1 cellular context compared by ENCODE assay signal in the genomic region with DNA sequence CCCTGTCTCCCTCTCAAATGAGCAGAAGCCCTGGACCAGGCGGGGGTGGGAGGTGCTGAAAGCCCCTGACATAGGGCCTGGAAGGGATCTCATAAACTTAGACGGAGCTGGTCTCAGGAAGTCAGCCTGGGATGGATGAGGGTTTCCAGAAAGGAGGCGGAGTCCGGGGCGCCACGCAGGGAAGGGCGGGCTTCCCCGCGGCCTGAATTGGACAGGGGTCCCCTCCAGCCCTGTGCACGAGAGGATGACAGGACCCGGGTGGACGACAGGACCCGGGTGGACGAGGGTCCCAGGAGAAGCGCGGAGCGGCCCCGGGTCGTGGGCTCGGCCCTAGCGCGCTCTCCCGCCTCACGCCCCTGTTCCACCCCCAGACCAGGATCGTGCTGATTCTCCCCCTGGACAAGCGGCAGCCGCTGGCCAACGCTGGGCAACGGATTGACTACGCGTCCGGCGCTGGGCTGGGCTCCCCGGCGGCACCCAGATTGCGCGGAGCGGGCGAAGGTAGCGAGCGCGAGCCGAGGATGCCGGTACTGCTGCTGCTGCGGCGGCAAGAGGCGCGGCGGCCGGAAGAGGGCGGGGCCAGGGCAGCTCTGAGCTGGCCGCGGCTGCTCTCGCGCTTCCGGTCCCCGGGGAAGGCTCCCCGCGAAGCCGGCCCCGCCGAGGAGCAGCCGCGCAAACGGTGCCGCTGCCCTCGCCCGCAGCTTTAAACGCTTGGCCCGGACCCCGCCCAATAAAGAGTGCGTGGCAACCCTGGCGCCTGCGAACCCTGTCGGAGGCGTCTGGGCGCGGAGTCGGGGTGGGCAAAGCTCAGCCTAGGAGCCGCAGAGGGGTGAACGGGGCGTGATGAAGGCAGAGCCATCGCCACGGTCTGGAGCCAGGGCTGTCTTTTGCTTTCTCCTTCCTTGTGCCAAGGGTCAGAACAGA.
TF ChIP-seq lines count a peak whose summit lies in the region.

No MANE protein-coding gene starts in this region.

TF ChIP-seq in HepG2, 621 proteins besides CTCF, POLR2A, EP300 and RAD21 (continued from another document and continues in another):
- TF ChIP-seq, protein P1, sequence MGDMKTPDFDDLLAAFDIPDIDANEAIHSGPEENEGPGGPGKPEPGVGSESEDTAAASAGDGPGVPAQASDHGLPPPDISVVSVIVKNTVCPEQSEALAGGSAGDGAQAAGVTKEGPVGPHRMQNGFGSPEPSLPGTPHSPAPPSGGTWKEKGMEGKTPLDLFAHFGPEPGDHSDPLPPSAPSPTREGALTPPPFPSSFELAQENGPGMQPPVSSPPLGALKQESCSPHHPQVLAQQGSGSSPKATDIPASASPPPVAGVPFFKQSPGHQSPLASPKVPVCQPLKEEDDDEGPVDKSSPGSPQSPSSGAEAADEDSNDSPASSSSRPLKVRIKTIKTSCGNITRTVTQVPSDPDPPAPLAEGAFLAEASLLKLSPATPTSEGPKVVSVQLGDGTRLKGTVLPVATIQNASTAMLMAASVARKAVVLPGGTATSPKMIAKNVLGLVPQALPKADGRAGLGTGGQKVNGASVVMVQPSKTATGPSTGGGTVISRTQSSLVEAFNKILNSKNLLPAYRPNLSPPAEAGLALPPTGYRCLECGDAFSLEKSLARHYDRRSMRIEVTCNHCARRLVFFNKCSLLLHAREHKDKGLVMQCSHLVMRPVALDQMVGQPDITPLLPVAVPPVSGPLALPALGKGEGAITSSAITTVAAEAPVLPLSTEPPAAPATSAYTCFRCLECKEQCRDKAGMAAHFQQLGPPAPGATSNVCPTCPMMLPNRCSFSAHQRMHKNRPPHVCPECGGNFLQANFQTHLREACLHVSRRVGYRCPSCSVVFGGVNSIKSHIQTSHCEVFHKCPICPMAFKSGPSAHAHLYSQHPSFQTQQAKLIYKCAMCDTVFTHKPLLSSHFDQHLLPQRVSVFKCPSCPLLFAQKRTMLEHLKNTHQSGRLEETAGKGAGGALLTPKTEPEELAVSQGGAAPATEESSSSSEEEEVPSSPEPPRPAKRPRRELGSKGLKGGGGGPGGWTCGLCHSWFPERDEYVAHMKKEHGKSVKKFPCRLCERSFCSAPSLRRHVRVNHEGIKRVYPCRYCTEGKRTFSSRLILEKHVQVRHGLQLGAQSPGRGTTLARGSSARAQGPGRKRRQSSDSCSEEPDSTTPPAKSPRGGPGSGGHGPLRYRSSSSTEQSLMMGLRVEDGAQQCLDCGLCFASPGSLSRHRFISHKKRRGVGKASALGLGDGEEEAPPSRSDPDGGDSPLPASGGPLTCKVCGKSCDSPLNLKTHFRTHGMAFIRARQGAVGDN (CRISPR knock-in tag; IDR thresholded peaks at IDR 0.05): peak; percentile 99
- TF ChIP-seq, protein P2, sequence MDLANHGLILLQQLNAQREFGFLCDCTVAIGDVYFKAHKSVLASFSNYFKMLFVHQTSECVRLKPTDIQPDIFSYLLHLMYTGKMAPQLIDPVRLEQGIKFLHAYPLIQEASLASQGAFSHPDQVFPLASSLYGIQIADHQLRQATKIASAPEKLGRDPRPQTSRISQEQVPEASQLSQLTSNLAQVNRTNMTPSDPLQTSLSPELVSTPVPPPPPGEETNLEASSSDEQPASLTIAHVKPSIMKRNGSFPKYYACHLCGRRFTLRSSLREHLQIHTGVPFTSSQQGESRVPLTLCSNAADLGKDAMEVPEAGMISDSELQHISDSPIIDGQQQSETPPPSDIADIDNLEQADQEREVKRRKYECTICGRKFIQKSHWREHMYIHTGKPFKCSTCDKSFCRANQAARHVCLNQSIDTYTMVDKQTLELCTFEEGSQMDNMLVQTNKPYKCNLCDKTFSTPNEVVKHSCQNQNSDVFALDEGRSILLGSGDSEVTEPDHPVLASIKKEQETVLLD (CRISPR knock-in tag; IDR thresholded peaks at IDR 0.05; ENCODE audit: low read depth): peak; percentile 84
- TF ChIP-seq, protein P3, sequence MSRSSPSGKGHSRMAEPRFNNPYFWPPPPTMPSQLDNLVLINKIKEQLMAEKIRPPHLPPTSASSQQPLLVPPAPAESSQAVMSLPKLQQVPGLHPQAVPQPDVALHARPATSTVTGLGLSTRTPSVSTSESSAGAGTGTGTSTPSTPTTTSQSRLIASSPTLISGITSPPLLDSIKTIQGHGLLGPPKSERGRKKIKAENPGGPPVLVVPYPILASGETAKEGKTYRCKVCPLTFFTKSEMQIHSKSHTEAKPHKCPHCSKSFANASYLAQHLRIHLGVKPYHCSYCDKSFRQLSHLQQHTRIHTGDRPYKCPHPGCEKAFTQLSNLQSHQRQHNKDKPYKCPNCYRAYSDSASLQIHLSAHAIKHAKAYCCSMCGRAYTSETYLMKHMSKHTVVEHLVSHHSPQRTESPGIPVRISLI (CRISPR knock-in tag; IDR thresholded peaks at IDR 0.05; ENCODE audit: borderline replicate concordance): peak; percentile 38; the same call in 1 of the 2 replicates
- TF ChIP-seq, protein P4, sequence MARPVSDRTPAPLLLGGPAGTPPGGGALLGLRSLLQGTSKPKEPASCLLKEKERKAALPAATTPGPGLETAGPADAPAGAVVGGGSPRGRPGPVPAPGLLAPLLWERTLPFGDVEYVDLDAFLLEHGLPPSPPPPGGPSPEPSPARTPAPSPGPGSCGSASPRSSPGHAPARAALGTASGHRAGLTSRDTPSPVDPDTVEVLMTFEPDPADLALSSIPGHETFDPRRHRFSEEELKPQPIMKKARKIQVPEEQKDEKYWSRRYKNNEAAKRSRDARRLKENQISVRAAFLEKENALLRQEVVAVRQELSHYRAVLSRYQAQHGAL (CRISPR knock-in tag; IDR thresholded peaks at IDR 0.05; ENCODE audit: not compliant biosample characterization): peak; percentile 8
- 0 out of 2 replicates have a peak, but pooled peaks have one; percentile 54 for TF ChIP-seq ZNF484 (CRISPR knock-in tag; IDR thresholded peaks at IDR 0.05; ENCODE audit: borderline replicate concordance, low read depth)
- TF ChIP-seq, protein P5, sequence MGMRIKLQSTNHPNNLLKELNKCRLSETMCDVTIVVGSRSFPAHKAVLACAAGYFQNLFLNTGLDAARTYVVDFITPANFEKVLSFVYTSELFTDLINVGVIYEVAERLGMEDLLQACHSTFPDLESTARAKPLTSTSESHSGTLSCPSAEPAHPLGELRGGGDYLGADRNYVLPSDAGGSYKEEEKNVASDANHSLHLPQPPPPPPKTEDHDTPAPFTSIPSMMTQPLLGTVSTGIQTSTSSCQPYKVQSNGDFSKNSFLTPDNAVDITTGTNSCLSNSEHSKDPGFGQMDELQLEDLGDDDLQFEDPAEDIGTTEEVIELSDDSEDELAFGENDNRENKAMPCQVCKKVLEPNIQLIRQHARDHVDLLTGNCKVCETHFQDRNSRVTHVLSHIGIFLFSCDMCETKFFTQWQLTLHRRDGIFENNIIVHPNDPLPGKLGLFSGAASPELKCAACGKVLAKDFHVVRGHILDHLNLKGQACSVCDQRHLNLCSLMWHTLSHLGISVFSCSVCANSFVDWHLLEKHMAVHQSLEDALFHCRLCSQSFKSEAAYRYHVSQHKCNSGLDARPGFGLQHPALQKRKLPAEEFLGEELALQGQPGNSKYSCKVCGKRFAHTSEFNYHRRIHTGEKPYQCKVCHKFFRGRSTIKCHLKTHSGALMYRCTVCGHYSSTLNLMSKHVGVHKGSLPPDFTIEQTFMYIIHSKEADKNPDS (CRISPR knock-in tag; IDR thresholded peaks at IDR 0.05): no peak
- TF ChIP-seq MED1 (CRISPR knock-in tag; IDR thresholded peaks at IDR 0.05): peak; percentile 64
- peak; percentile 89 for TF ChIP-seq MED8 (CRISPR knock-in tag; IDR thresholded peaks at IDR 0.05; ENCODE audit: insufficient replicate concordance)
- TF ChIP-seq PLRG1 (conservative IDR thresholded peaks at IDR 0.05): no peak
- TF ChIP-seq ZZZ3 (CRISPR knock-in tag; IDR thresholded peaks at IDR 0.05; ENCODE audit: borderline replicate concordance): peak; percentile 34; the same call in 1 of the 2 replicates
- TF ChIP-seq ZNF460 (CRISPR knock-in tag; IDR thresholded peaks at IDR 0.05; ENCODE audit: borderline replicate concordance): no peak
- TF ChIP-seq DNMT1 (CRISPR knock-in tag; IDR thresholded peaks at IDR 0.05): peak; percentile 95; the same call in 1 of the 2 replicates
- TF ChIP-seq TEAD3 (CRISPR knock-in tag; optimal IDR thresholded peaks at IDR 0.05; ENCODE audit: borderline replicate concordance): peak; percentile 60
- TF ChIP-seq ARNT2 (CRISPR knock-in tag; IDR thresholded peaks at IDR 0.05; ENCODE audit: low read depth): peak; percentile 95
- TF ChIP-seq ZNF337 (CRISPR knock-in tag; IDR thresholded peaks at IDR 0.05; ENCODE audit: borderline replicate concordance, low read depth): peak; percentile 93
- TF ChIP-seq ZMYM2 (CRISPR knock-in tag; IDR thresholded peaks at IDR 0.05): peak; percentile 37; the same call in 1 of the 2 replicates
- TF ChIP-seq, protein P6, sequence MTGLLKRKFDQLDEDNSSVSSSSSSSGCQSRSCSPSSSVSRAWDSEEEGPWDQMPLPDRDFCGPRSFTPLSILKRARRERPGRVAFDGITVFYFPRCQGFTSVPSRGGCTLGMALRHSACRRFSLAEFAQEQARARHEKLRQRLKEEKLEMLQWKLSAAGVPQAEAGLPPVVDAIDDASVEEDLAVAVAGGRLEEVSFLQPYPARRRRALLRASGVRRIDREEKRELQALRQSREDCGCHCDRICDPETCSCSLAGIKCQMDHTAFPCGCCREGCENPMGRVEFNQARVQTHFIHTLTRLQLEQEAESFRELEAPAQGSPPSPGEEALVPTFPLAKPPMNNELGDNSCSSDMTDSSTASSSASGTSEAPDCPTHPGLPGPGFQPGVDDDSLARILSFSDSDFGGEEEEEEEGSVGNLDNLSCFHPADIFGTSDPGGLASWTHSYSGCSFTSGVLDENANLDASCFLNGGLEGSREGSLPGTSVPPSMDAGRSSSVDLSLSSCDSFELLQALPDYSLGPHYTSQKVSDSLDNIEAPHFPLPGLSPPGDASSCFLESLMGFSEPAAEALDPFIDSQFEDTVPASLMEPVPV (CRISPR knock-in tag; IDR thresholded peaks at IDR 0.05): peak; percentile 99
- TF ChIP-seq BRCA1 (CRISPR knock-in tag; IDR thresholded peaks at IDR 0.05): peak; percentile 77; the same call in 1 of the 2 replicates
- TF ChIP-seq ZNF672 (CRISPR knock-in tag; IDR thresholded peaks at IDR 0.05): peak; percentile 64; the same call in 1 of the 2 replicates
- peak; percentile 94 for TF ChIP-seq ERF (CRISPR knock-in tag; IDR thresholded peaks at IDR 0.05)
- TF ChIP-seq, protein P7, sequence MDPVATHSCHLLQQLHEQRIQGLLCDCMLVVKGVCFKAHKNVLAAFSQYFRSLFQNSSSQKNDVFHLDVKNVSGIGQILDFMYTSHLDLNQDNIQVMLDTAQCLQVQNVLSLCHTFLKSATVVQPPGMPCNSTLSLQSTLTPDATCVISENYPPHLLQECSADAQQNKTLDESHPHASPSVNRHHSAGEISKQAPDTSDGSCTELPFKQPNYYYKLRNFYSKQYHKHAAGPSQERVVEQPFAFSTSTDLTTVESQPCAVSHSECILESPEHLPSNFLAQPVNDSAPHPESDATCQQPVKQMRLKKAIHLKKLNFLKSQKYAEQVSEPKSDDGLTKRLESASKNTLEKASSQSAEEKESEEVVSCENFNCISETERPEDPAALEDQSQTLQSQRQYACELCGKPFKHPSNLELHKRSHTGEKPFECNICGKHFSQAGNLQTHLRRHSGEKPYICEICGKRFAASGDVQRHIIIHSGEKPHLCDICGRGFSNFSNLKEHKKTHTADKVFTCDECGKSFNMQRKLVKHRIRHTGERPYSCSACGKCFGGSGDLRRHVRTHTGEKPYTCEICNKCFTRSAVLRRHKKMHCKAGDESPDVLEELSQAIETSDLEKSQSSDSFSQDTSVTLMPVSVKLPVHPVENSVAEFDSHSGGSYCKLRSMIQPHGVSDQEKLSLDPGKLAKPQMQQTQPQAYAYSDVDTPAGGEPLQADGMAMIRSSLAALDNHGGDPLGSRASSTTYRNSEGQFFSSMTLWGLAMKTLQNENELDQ (CRISPR knock-in tag; IDR thresholded peaks at IDR 0.05; ENCODE audit: borderline replicate concordance): no peak; the same call in 1 of the 2 replicates
- TF ChIP-seq ZNF12 (CRISPR knock-in tag; IDR thresholded peaks at IDR 0.05): no peak
- no peak for TF ChIP-seq SCMH1 (CRISPR knock-in tag; IDR thresholded peaks at IDR 0.05; ENCODE audit: borderline replicate concordance)
- peak; percentile 90; the same call in 1 of the 2 replicates for TF ChIP-seq ZNF567 (CRISPR knock-in tag; IDR thresholded peaks at IDR 0.05; ENCODE audit: borderline replicate concordance)
- TF ChIP-seq CHD2 (IDR thresholded peaks at IDR 0.05; ENCODE audit: low read depth, low read length): no peak
- peak; percentile 94 for TF ChIP-seq TARDBP (CRISPR knock-in tag; IDR thresholded peaks at IDR 0.05)
- TF ChIP-seq XBP1 (CRISPR knock-in tag; IDR thresholded peaks at IDR 0.05): peak; percentile 46; the same call in 1 of the 2 replicates
- TF ChIP-seq RNF2 (conservative IDR thresholded peaks at IDR 0.05; ENCODE audit: low read depth): peak; percentile 45; the same call in 1 of the 2 replicates
- TF ChIP-seq, protein P8, sequence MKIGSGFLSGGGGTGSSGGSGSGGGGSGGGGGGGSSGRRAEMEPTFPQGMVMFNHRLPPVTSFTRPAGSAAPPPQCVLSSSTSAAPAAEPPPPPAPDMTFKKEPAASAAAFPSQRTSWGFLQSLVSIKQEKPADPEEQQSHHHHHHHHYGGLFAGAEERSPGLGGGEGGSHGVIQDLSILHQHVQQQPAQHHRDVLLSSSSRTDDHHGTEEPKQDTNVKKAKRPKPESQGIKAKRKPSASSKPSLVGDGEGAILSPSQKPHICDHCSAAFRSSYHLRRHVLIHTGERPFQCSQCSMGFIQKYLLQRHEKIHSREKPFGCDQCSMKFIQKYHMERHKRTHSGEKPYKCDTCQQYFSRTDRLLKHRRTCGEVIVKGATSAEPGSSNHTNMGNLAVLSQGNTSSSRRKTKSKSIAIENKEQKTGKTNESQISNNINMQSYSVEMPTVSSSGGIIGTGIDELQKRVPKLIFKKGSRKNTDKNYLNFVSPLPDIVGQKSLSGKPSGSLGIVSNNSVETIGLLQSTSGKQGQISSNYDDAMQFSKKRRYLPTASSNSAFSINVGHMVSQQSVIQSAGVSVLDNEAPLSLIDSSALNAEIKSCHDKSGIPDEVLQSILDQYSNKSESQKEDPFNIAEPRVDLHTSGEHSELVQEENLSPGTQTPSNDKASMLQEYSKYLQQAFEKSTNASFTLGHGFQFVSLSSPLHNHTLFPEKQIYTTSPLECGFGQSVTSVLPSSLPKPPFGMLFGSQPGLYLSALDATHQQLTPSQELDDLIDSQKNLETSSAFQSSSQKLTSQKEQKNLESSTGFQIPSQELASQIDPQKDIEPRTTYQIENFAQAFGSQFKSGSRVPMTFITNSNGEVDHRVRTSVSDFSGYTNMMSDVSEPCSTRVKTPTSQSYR (CRISPR knock-in tag; IDR thresholded peaks at IDR 0.05; ENCODE audit: borderline replicate concordance): no peak
- TF ChIP-seq, protein P9, sequence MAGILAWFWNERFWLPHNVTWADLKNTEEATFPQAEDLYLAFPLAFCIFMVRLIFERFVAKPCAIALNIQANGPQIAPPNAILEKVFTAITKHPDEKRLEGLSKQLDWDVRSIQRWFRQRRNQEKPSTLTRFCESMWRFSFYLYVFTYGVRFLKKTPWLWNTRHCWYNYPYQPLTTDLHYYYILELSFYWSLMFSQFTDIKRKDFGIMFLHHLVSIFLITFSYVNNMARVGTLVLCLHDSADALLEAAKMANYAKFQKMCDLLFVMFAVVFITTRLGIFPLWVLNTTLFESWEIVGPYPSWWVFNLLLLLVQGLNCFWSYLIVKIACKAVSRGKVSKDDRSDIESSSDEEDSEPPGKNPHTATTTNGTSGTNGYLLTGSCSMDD (CRISPR knock-in tag; IDR thresholded peaks at IDR 0.05): no peak; the same call in 1 of the 2 replicates
- TF ChIP-seq, protein P10, sequence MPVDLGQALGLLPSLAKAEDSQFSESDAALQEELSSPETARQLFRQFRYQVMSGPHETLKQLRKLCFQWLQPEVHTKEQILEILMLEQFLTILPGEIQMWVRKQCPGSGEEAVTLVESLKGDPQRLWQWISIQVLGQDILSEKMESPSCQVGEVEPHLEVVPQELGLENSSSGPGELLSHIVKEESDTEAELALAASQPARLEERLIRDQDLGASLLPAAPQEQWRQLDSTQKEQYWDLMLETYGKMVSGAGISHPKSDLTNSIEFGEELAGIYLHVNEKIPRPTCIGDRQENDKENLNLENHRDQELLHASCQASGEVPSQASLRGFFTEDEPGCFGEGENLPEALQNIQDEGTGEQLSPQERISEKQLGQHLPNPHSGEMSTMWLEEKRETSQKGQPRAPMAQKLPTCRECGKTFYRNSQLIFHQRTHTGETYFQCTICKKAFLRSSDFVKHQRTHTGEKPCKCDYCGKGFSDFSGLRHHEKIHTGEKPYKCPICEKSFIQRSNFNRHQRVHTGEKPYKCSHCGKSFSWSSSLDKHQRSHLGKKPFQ (CRISPR knock-in tag; IDR thresholded peaks at IDR 0.05; ENCODE audit: insufficient replicate concordance): peak; percentile 91
